Comparison of ENCODE assay signal across 19 cellular contexts in genomic region chr1:247156787-247157232, GRCh38. TPM values are rescaled to one million over a fixed set of nuclear protein-coding genes. Genes with fewer than 3 reads are reported as not detected.
DNase-seq lines count a peak whose midpoint lies in the region; ATAC-seq, FAIRE-seq and TF ChIP-seq lines count a peak whose summit lies in the region.
"Had no signal": no experiment of that assay in that cellular context is flagged by ENCODE, and none has a peak within 500 bp of the region (broad histone marks: within the 10 kb centered on the region; RNA-seq: fewer than 3 reads in every experiment).

No MANE protein-coding gene starts in this region.

- H2BK12ac ChIP-seq in mesenchymal stem cell (ENCODE audit: low read length in 2 of 2): no peak overlapping the region

- no peak for TF ChIP-seq CTCF in K562 (IDR thresholded peaks at IDR 0.05 in 2 of 3, conservative IDR thresholded peaks at IDR 0.05 in 1 of 3; ENCODE audit: insufficient read depth in 2 of 3, low read depth in 1 of 3, low read length in 3 of 3)
- no peak for TF ChIP-seq CTCF in dorsolateral prefrontal cortex (IDR thresholded peaks at IDR 0.05 in 54 of 56, conservative IDR thresholded peaks at IDR 0.05 in 2 of 56; ENCODE audit: low read depth in 1 of 56, partially characterized antibody in 56 of 56)

- no peak for ATAC-seq in K562
- ATAC-seq in HG03521 (IDR thresholded peaks at IDR 0.05; ENCODE audit: unreplicated experiment): no peak
- ATAC-seq: activated T-cell treated with anti-CD3 and anti-CD28 coated beads, Interleukin-2, amount 50 U/mL, for 4 hours; left lobe of liver; T-helper 17 cell had no signal

- H4K20me1 ChIP-seq in K562 (replicated peaks; ENCODE audit: control insufficient read depth, insufficient read depth, low read length): no peaks in the 10 kb centered on the region

- no peak overlapping the region for H4K91ac ChIP-seq in mesenchymal stem cell (ENCODE audit: low read length)

- H3K4me2 ChIP-seq in K562 (ENCODE audit: insufficient read depth, low read length) (no peak overlapping the region), mesenchymal stem cell (ENCODE audit: low read length, poor library complexity, severe bottlenecking) (no peak overlapping the region)
- H3K4me2 ChIP-seq: PC-9 had no signal

- FAIRE-seq in K562 (lab: Jason Lieb, UNC): no peak

- DNase-seq in Caki2 (ENCODE audit: low read depth) (peak; percentile 33), K562 (ENCODE audit: extremely low read depth in 1 of 4, low spot score in 3 of 4) (no peak), mesenchymal stem cell (peak; percentile 20), dorsolateral prefrontal cortex (no peak), NCI-H1694 (lab: John Stamatoyannopoulos, UW) (no peak), DMS153 (lab: John Stamatoyannopoulos, UW) (no peak)
- DNase-seq: activated CD4-positive, alpha-beta memory T cell treated with anti-CD3 and anti-CD28 coated beads for 36 hours; activated T-cell treated with anti-CD3 and anti-CD28 coated beads, Interleukin-2, amount 50 U/mL, for 4 hours; dermis blood vessel endothelial cell; Karpas-422; NCI-H1417; NCI-H82; PC-9; posterior cingulate gyrus; T-helper 17 cell had no signal

- H2AK5ac ChIP-seq in mesenchymal stem cell (ENCODE audit: low read length, severe bottlenecking): no peak overlapping the region

- no peak overlapping the region for H3K14ac ChIP-seq in mesenchymal stem cell (ENCODE audit: low read length in 2 of 2)

- H2BK120ac ChIP-seq in mesenchymal stem cell (ENCODE audit: low read depth, low read length): no peak overlapping the region

- H3K4me3 ChIP-seq in K562 (no peak overlapping the region), mesenchymal stem cell (ENCODE audit: insufficient read depth in 1 of 2, low read depth in 1 of 2, low read length in 2 of 2) (peak overlapping the region in 1 of 2 experiments; percentile 66), dorsolateral prefrontal cortex (no peak overlapping the region)
- H3K4me3 ChIP-seq: PC-9, SJCRH30 had no signal

- TF ChIP-seq RAD21 in Ishikawa (IDR thresholded peaks at IDR 0.05; ENCODE audit: low read depth): no peak
- no peak for TF ChIP-seq RAD21 in K562 (CRISPR knock-in tag; conservative IDR thresholded peaks at IDR 0.05 in 1 of 2, IDR thresholded peaks at IDR 0.05 in 1 of 2)

- BruUV-seq in K562 (replicated peaks; lab: Mats Ljungman, UMichigan): no TSS peak

- H3K4ac ChIP-seq in mesenchymal stem cell (ENCODE audit: low read depth in 1 of 2, low read length in 2 of 2): no peak overlapping the region

- TF ChIP-seq POLR2A in K562 (conservative IDR thresholded peaks at IDR 0.05): no peak

- no peak overlapping the region for H4K8ac ChIP-seq in mesenchymal stem cell (ENCODE audit: low read length)

- peaks cover 32% of the 10 kb centered on the region for H3K79me2 ChIP-seq in K562 (ENCODE audit: control insufficient read depth, insufficient read depth, low read length)

- CTCF ChIA-PET in K562 (lab: Yijun Ruan, JAX; ENCODE audit: low intra/inter-chr PET ratio): no interaction called here

- H3K36me3 ChIP-seq in K562 (ENCODE audit: control insufficient read depth, insufficient read depth, low read length) (peaks cover 73% of the 10 kb centered on the region), mesenchymal stem cell (ENCODE audit: control insufficient read depth in 1 of 2, insufficient read depth in 2 of 2, low read depth in 1 of 2, low read length in 2 of 2) (peaks cover 32 to 60% of the 10 kb centered on the region in 2 experiments)

- TF ChIP-seq EP300 in Ishikawa (IDR thresholded peaks at IDR 0.05; ENCODE audit: borderline replicate concordance) (no peak), K562 (IDR thresholded peaks at IDR 0.05; ENCODE audit: low read length) (no peak)

- no peak overlapping the region for H2BK5ac ChIP-seq in mesenchymal stem cell (ENCODE audit: low read depth, low read length, poor library complexity, severe bottlenecking)

- H3K9me1 ChIP-seq in K562 (ENCODE audit: control insufficient read depth, insufficient read depth, low read length): no peaks in the 10 kb centered on the region

- no peak overlapping the region for H2BK15ac ChIP-seq in mesenchymal stem cell (ENCODE audit: low read depth, poor library complexity, severe bottlenecking)

- H3K9ac ChIP-seq in K562 (ENCODE audit: insufficient read depth in 1 of 2, low read depth in 2 of 2, low read length in 2 of 2): no peak overlapping the region
- no peak overlapping the region for H3K9ac ChIP-seq in mesenchymal stem cell (ENCODE audit: low read length)

- H3K27me3 ChIP-seq in K562 (ENCODE audit: control insufficient read depth in 2 of 2, insufficient read depth in 2 of 2, low read length in 2 of 2) (no peaks in the 10 kb centered on the region), mesenchymal stem cell (ENCODE audit: control insufficient read depth in 1 of 2, insufficient read depth in 1 of 2, low read length in 2 of 2) (no peaks in the 10 kb centered on the region), dorsolateral prefrontal cortex (no peaks in the 10 kb centered on the region)
- H3K27me3 ChIP-seq: SJCRH30 had no signal

- WGBS in K562 (ENCODE audit: insufficient coverage, low coverage, missing lambda C conversion rate): 97% methylated on average over 6 of the region's 6 CpGs
- WGBS in mesenchymal stem cell: 99% methylated on average over 4 of the region's 6 CpGs

- POLR2A ChIA-PET in K562 (lab: Yijun Ruan, JAX): no interaction called here

- peaks cover 19% of the 10 kb centered on the region for H3K79me1 ChIP-seq in mesenchymal stem cell (replicated peaks; ENCODE audit: low read length, poor library complexity, severe bottlenecking)

- intact Hi-C loops in K562 (cut with micrococcal nuclease) (no loop called here), dorsolateral prefrontal cortex (cut with DNase I) (no loop called here)

- H3K23ac ChIP-seq in mesenchymal stem cell (ENCODE audit: low read length in 2 of 2): no peak overlapping the region

- in situ Hi-C loops in Caki2 (cut with HindIII; ENCODE audit: low pct_unique_long_range_greater_than_20kb, low sequenced_read_pairs) (no loop called here), K562 (cut with MboI) (no loop called here)

- H3K4me1 ChIP-seq in K562 (replicated peaks in 1 of 2; ENCODE audit: control insufficient read depth in 2 of 2, insufficient read depth in 2 of 2, low read length in 2 of 2) (no peaks in the 10 kb centered on the region), mesenchymal stem cell (ENCODE audit: control insufficient read depth, insufficient read depth, low read depth, low read length) (no peaks in the 10 kb centered on the region)
- H3K4me1 ChIP-seq: SJCRH30 had no signal

- H2AFZ ChIP-seq in K562 (ENCODE audit: low read depth, low read length) (no peak overlapping the region), mesenchymal stem cell (ENCODE audit: low read depth, low read length) (no peak overlapping the region)
- H2AFZ ChIP-seq: PC-9 had no signal

- no peak overlapping the region for H3K18ac ChIP-seq in mesenchymal stem cell (ENCODE audit: low read depth in 1 of 2, low read length in 2 of 2)

- H3K27ac ChIP-seq in K562 (ENCODE audit: extremely low read depth, low read depth, low read length): no peak overlapping the region
- no peak overlapping the region for H3K27ac ChIP-seq in mesenchymal stem cell (ENCODE audit: low read length, poor library complexity, severe bottlenecking)
- H3K27ac ChIP-seq in dorsolateral prefrontal cortex: no peak overlapping the region
- H3K27ac ChIP-seq: PC-9, SJCRH30 had no signal

- H3K9me3 ChIP-seq in K562 (replicated peaks; ENCODE audit: control insufficient read depth, insufficient read depth, low read depth, low read length) (peaks cover 48% of the 10 kb centered on the region), mesenchymal stem cell (ENCODE audit: control insufficient read depth, low read length) (peaks cover 95% of the 10 kb centered on the region)

RNA-seq across cellular contexts. Expression of gene ZNF124, which starts 15.0 kb away (rescaled TPM):
- total RNA-seq in Caki2 (2014; rRNA removed; shearing (Covaris generic); ENCODE audit: low replicate concordance): 64.1 and 73.4 TPM in 2 replicates
- total RNA-seq in K562 (2011; cell fraction: chromatin; rRNA removed; ENCODE audit: low replicate concordance): 52.9 and 136 TPM in 2 replicates
- total RNA-seq in K562 (2011; cell fraction: nucleolus; rRNA removed): 31.4 and 39.0 TPM in 2 replicates
- 62.0 and 100 TPM in 2 replicates for total RNA-seq in K562 (2011; cell fraction: nucleoplasm; rRNA removed)
- total RNA-seq in K562 (2014; rRNA removed): 28.2 and 31.2 TPM in 2 replicates
- total RNA-seq in K562 (2014; rRNA removed; fragmentation: Illumina TruSeq; extraction: Trizol): 71.5 and 74.9 TPM in 2 replicates
- total RNA-seq in K562 (2015; rRNA removed; fragmentation: Illumina TruSeq; extraction: Trizol): 63.2 and 68.5 TPM in 2 replicates
- total RNA-seq in K562 (2021): 43.1 and 47.1 TPM in 2 replicates
- polyA plus RNA-seq in K562 (2011; rRNA removed): 20.2 TPM in 2 replicates
- polyA plus RNA-seq in K562 (2011; cell fraction: cytosol; rRNA removed): 3.4 and 9.2 TPM in 2 replicates
- 13.8 and 23.5 TPM in 2 replicates for polyA plus RNA-seq in K562 (2011; cell fraction: nucleus; rRNA removed)
- 9.4 and 9.9 TPM in 2 replicates for polyA plus RNA-seq in K562 (2012)
- 14.7 and 15.0 TPM in 2 replicates for polyA plus RNA-seq in K562 (2014; fragmentation: Illumina TruSeq; extraction: Trizol)
- polyA plus RNA-seq in K562 (2014; fragmentation: Nextera tagmentation; extraction: Ambion mirVana): 10 to 100 TPM in 1 of 2 experiments, 1 to 10 TPM in 1; 7.6 to 13.6 TPM
- 12.5 and 13.5 TPM in 2 replicates for polyA plus RNA-seq in K562 (2014; rRNA removed)
- 141 and 252 TPM in 2 replicates for polyA minus RNA-seq in K562 (2011; rRNA and poly(A)+ RNA removed)
- 58.9 and 64.8 TPM in 2 replicates for polyA minus RNA-seq in K562 (2011; cell fraction: cytosol; rRNA and poly(A)+ RNA removed)
- polyA minus RNA-seq in K562 (2011; cell fraction: nucleus; rRNA and poly(A)+ RNA removed): 21.0 and 48.3 TPM in 2 replicates
- 3.6 TPM for polyA plus RNA-seq in mesenchymal stem cell (2013, experiment 1 of 2)
- polyA plus RNA-seq in mesenchymal stem cell (2013, experiment 2 of 2): 4.1 TPM
- total RNA-seq in dorsolateral prefrontal cortex: 10 to 100 TPM; 16.1 to 75.3 (median 32.4) TPM

RNA-seq across cellular contexts. Expression of gene ZNF669, which starts 52.7 kb away (rescaled TPM):
- 5.6 and 12.8 TPM in 2 replicates for total RNA-seq in Caki2 (2014; rRNA removed; shearing (Covaris generic); ENCODE audit: low replicate concordance)
- 15.0 and 38.1 TPM in 2 replicates for total RNA-seq in K562 (2011; cell fraction: chromatin; rRNA removed; ENCODE audit: low replicate concordance)
- total RNA-seq in K562 (2011; cell fraction: nucleolus; rRNA removed): 14.7 and 18.0 TPM in 2 replicates
- total RNA-seq in K562 (2011; cell fraction: nucleoplasm; rRNA removed): 13.5 and 16.2 TPM in 2 replicates
- 9.8 and 10.9 TPM in 2 replicates for total RNA-seq in K562 (2014; rRNA removed)
- total RNA-seq in K562 (2014; rRNA removed; fragmentation: Illumina TruSeq; extraction: Trizol): 18.3 and 21.1 TPM in 2 replicates
- total RNA-seq in K562 (2015; rRNA removed; fragmentation: Illumina TruSeq; extraction: Trizol): 14.4 and 16.1 TPM in 2 replicates
- total RNA-seq in K562 (2021): 8.0 and 10.2 TPM in 2 replicates
- 8.2 and 10.9 TPM in 2 replicates for polyA plus RNA-seq in K562 (2011; rRNA removed)
- polyA plus RNA-seq in K562 (2011; cell fraction: cytosol; rRNA removed): 5.2 and 5.7 TPM in 2 replicates
- 3.2 and 3.9 TPM in 2 replicates for polyA plus RNA-seq in K562 (2011; cell fraction: nucleus; rRNA removed)
- polyA plus RNA-seq in K562 (2012): 6.4 and 8.0 TPM in 2 replicates
- 10.3 and 12.1 TPM in 2 replicates for polyA plus RNA-seq in K562 (2014; fragmentation: Illumina TruSeq; extraction: Trizol)
- 1 to 10 TPM; 5.3 to 6.3 TPM for polyA plus RNA-seq in K562 (2014; fragmentation: Nextera tagmentation; extraction: Ambion mirVana)
- polyA plus RNA-seq in K562 (2014; rRNA removed): 8.2 and 9.2 TPM in 2 replicates
- polyA minus RNA-seq in K562 (2011; rRNA and poly(A)+ RNA removed): 15.3 and 21.4 TPM in 2 replicates
- 4.2 and 5.3 TPM in 2 replicates for polyA minus RNA-seq in K562 (2011; cell fraction: cytosol; rRNA and poly(A)+ RNA removed)
- 9.8 and 17.3 TPM in 2 replicates for polyA minus RNA-seq in K562 (2011; cell fraction: nucleus; rRNA and poly(A)+ RNA removed)
- polyA plus RNA-seq in mesenchymal stem cell (2013, experiment 1 of 2): 3.9 TPM
- 3.8 TPM for polyA plus RNA-seq in mesenchymal stem cell (2013, experiment 2 of 2)
- 10 to 100 TPM in 5 of 120 experiments, 1 to 10 TPM in 115; 4.1 to 11.4 (median 7.1) TPM for total RNA-seq in dorsolateral prefrontal cortex

Comparison
In these comparisons a context has a peak if more than half of its experiments do, and no peak if none do; other contexts are left out.
1. DNase-seq: peak in Caki2 (single experiment) and mesenchymal stem cell (single experiment); none in K562 (0 of 4), dorsolateral prefrontal cortex (0 of 10), NCI-H1694 (single experiment) and DMS153 (single experiment).